In the genomic region with DNA sequence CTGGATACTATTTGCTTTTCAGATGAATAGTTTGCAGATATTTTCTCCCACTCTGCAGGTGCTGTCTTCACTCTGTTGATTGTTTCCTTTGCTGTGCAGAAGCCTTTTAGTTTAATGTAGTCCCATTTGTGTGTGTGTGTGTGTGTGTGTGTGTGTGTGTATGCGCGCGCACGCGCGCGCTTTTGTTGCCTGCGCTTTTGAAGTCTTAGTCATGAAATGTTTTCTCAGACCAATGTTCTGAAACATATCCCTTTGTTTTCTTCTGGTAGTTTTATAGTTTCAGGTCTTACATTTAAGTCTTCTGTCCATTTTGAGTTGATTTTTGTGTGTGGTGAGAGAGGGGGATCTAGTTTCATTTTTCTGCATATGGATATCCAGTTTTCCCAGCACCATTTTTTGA, we compare ENCODE assay signal across 23 cellular contexts.
"Had no signal": no experiment of that assay in that cellular context is flagged by ENCODE, and none has a peak within 500 bp of the region (broad histone marks: within the 10 kb centered on the region; RNA-seq: fewer than 3 reads in every experiment).

No MANE protein-coding gene starts in this region.

- H3K4me3 Mint-ChIP-seq: memory B cell; natural killer cell treated with Interleukin-12 subunit alpha and Interleukin-12 subunit beta and Interleukin-15 and Interleukin-18, amount 100 ng/mL, for 72 hours; stimulated activated naive B cell treated with anti-CD40 and anti-IgM and Interleukin-4, amounts not matched to agents 10 μg/mL and 1 μg/mL and 100 μg/mL, for 72 hours had no signal

- H3K27ac Mint-ChIP-seq: memory B cell; naive thymus-derived CD4-positive, alpha-beta T cell; natural killer cell treated with Interleukin-12 subunit alpha and Interleukin-12 subunit beta and Interleukin-15 and Interleukin-18, amount 100 ng/mL, for 72 hours; stimulated activated naive B cell treated with anti-CD40 and anti-IgM and Interleukin-4, amounts not matched to agents 10 μg/mL and 1 μg/mL and 100 μg/mL, for 72 hours had no signal

- DNase-seq: islet precursor cell; left cardiac atrium; left ventricle myocardium superior; midbrain; mucosa of descending colon; naive thymus-derived CD4-positive, alpha-beta T cell; ovary; retina; right cardiac atrium; stimulated activated CD4-positive, alpha-beta T cell treated with anti-CD3 and anti-CD28 coated beads, Interleukin-12 subunit alpha, Interleukin-12 subunit beta, amount 100 ng/mL, for 4 hours; stimulated activated CD4-positive, alpha-beta T cell treated with anti-CD3 and anti-CD28 coated beads, Interleukin-15, amount 100 ng/mL, for 24 hours; stimulated activated CD4-positive, alpha-beta T cell treated with anti-CD3 and anti-CD28 coated beads, Interleukin-2, amount 100 ng/mL, for 24 hours; stimulated activated CD4-positive, alpha-beta T cell treated with anti-CD3 and anti-CD28 coated beads, Interleukin-4, amount 100 ng/mL, for 1 hour; stimulated activated naive B cell treated with anti-CD40 and anti-IgM and Interleukin-4, amounts not matched to agents 10 μg/mL and 1 μg/mL and 100 μg/mL, for 72 hours; stimulated activated naive CD8-positive, alpha-beta T cell treated with anti-CD3 and anti-CD28 coated beads, Interleukin-15, Interleukin-2, amounts not matched to agents 100 U/mL and 50 U/mL, for 24 hours; stomach; testis; thyroid gland; transverse colon had no signal

- H3K27me3 Mint-ChIP-seq: memory B cell; naive thymus-derived CD4-positive, alpha-beta T cell; natural killer cell treated with Interleukin-12 subunit alpha and Interleukin-12 subunit beta and Interleukin-15 and Interleukin-18, amount 100 ng/mL, for 72 hours; stimulated activated naive B cell treated with anti-CD40 and anti-IgM and Interleukin-4, amounts not matched to agents 10 μg/mL and 1 μg/mL and 100 μg/mL, for 72 hours had no signal

- ATAC-seq: left cardiac atrium; left lobe of liver; left ventricle myocardium superior; mucosa of descending colon; naive thymus-derived CD4-positive, alpha-beta T cell; natural killer cell treated with Interleukin-12 subunit alpha and Interleukin-12 subunit beta and Interleukin-15 and Interleukin-18, amount 100 ng/mL, for 72 hours; right cardiac atrium; sciatic nerve; stimulated activated naive B cell treated with anti-CD40 and anti-IgM and Interleukin-4, amounts not matched to agents 10 μg/mL and 1 μg/mL and 100 μg/mL, for 72 hours; stimulated activated naive CD8-positive, alpha-beta T cell treated with anti-CD3 and anti-CD28 coated beads, Interleukin-15, Interleukin-2, amounts not matched to agents 100 U/mL and 50 U/mL, for 24 hours had no signal
